24 cellular contexts compared by ENCODE assay signal in genomic region chr15:35130245-35130644, GRCh38. TPM values are rescaled to one million over a fixed set of nuclear protein-coding genes. Genes with fewer than 3 reads are reported as not detected.
"Had no signal": no experiment of that assay in that cellular context is flagged by ENCODE, and none has a peak within 500 bp of the region (broad histone marks: within the 10 kb centered on the region; RNA-seq: fewer than 3 reads in every experiment).

No MANE protein-coding gene starts in this region.

- H3K4me3 Mint-ChIP-seq: naive thymus-derived CD8-positive, alpha-beta T cell; neural crest cell had no signal

- H3K27me3 ChIP-seq: colonic mucosa, dorsolateral prefrontal cortex, foreskin keratinocyte, sigmoid colon, tibial artery, upper lobe of left lung, uterus had no signal

- H3K4me1 ChIP-seq: colonic mucosa, foreskin keratinocyte, sigmoid colon, tibial artery, upper lobe of left lung had no signal

- H3K27ac Mint-ChIP-seq: naive thymus-derived CD8-positive, alpha-beta T cell had no signal

- H3K4me1 Mint-ChIP-seq: naive thymus-derived CD8-positive, alpha-beta T cell; neural crest cell had no signal

- H3K4me3 ChIP-seq: colonic mucosa, dorsolateral prefrontal cortex, mucosa of descending colon, sigmoid colon, tibial artery, upper lobe of left lung, uterus had no signal

- ATAC-seq: esophagus mucosa; foreskin keratinocyte; left colon; mucosa of descending colon; naive thymus-derived CD8-positive, alpha-beta T cell had no signal

- H3K9me3 ChIP-seq: colonic mucosa, mucosa of descending colon, sigmoid colon, tibial artery, upper lobe of left lung, uterus had no signal

- FAIRE-seq: endometrium, small intestine had no signal

- H3K27ac ChIP-seq: colonic mucosa, dorsolateral prefrontal cortex, foreskin keratinocyte, sigmoid colon, tibial artery, upper lobe of left lung, uterus had no signal

- DNase-seq: cerebellar nuclear complex; colonic mucosa; dorsolateral prefrontal cortex; effector CD8-positive, alpha-beta T cell; foreskin keratinocyte; left colon; mesendoderm; mucosa of descending colon; naive thymus-derived CD8-positive, alpha-beta T cell; posterior cingulate gyrus; sigmoid colon; small intestine; stimulated activated CD4-positive, alpha-beta T cell treated with anti-CD3 and anti-CD28 coated beads, Interleukin-12 subunit alpha, Interleukin-12 subunit beta, amount 100 ng/mL, for 4 hours; stimulated activated naive CD4-positive, alpha-beta T cell; tibial artery; upper lobe of left lung; uterus had no signal

- H3K36me3 ChIP-seq: colonic mucosa, sigmoid colon, tibial artery, upper lobe of left lung, uterus had no signal

RNA-seq across cellular contexts. Expression of gene NANOGP8, which starts 45.1 kb away (rescaled TPM):
- total RNA-seq: colonic mucosa; foreskin keratinocyte; kidney epithelial cell; lung microvascular endothelial cell; naive thymus-derived CD8-positive, alpha-beta T cell; neural crest cell; pulmonary artery endothelial cell had no signal
- polyA plus RNA-seq: foreskin keratinocyte, liver, small intestine had no signal
